ENCODE assay signal across 8 cellular contexts in the genomic region with DNA sequence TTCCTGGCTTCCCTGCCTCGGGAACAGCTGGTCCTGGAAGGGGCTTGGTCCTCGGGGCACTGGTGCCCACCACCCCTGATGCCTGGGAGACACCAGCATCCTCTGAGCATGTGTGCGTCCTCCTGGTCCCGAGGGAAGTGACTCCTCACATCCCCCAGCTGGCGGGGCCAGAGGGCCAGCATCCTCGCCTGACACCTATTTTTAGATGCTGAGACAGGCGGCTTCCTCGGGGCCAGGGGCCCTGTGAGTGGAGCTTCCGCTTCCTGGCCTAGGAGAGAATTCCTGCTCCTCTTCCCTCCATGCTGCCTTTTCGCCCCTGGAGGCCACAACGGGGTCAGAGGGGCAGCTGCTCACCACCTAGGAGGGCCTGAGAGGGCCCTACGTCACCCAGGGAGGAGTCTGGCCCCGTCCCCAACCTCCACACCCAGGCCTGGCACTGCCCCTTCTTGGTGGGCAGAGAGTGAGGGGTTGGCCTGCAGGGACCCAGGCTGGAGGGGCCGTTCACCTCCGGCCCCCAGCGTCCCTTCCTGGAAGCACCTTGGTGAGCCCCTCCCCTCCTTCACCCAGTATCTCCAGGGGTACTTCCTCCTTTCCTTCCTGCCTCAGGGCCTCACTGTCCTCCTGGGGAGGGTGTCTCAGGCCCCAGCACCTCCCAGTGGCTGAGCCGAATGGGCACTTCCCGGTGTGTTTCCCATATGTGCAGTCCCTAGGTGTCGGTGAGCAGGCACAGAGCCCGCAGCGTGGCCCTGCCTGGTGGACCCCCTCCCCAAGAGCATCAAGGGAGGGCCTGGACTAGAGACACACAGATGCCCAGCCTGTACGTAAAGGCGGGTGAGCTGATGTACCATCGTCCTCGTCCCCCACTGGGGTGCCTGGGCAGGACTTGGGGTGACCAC. TPM values are rescaled to one million over a fixed set of nuclear protein-coding genes. Genes with fewer than 3 reads are reported as not detected.
DNase-seq lines count a peak whose midpoint lies in the region; ATAC-seq and TF ChIP-seq lines count a peak whose summit lies in the region.

No MANE protein-coding gene starts in this region.

- H3K27me3 ChIP-seq in foreskin keratinocyte (no peaks in the 10 kb centered on the region), rectal smooth muscle tissue (ENCODE audit: control insufficient read depth, insufficient read depth, low read length) (no peaks in the 10 kb centered on the region)

- POLR2A ChIA-PET in GM10248 (lab: Yijun Ruan, JAX) = interaction anchor here (1.2 kb wide), 1 partner anchor 21 kb away, joined by 3 read pairs; no protein-coding TSS in a partner anchor

- no peak overlapping the region for H3K4me3 ChIP-seq in rectal smooth muscle tissue (ENCODE audit: low read length)

- CTCF ChIA-PET in GM10248 (lab: Yijun Ruan, JAX) = interaction anchor here (0.8 to 1.5 kb wide), 5 partner anchors 16 to 232 kb away, joined by 3 read pairs; no protein-coding TSS in a partner anchor

- H3K9ac ChIP-seq in rectal smooth muscle tissue (ENCODE audit: low read length) = no peak overlapping the region

- peaks cover 5% of the 10 kb centered on the region for H3K4me1 ChIP-seq in foreskin keratinocyte
- H3K4me1 ChIP-seq in rectal smooth muscle tissue (ENCODE audit: control insufficient read depth, insufficient read depth, low read length) = peaks cover 70% of the 10 kb centered on the region

- TF ChIP-seq CTCF in foreskin keratinocyte (conservative IDR thresholded peaks at IDR 0.05) (no peak), GM10248 (IDR thresholded peaks at IDR 0.05; ENCODE audit: control extremely low read depth, extremely low read depth, low read depth, missing control alignments) (no peak)

- H3K27ac ChIP-seq in foreskin keratinocyte (no peak overlapping the region), rectal smooth muscle tissue (ENCODE audit: low read depth, low read length) (peak overlapping the region; percentile 77)

- H3K36me3 ChIP-seq in rectal smooth muscle tissue (ENCODE audit: control insufficient read depth, insufficient read depth, low read length) = no peaks in the 10 kb centered on the region

- DNase-seq in G401 (ENCODE audit: low spot score) (peak; percentile 29), SKM-1 (lab: John Stamatoyannopoulos, UW; ENCODE audit: unreplicated experiment) (peak; percentile 23), foreskin keratinocyte (no peak), GM10248 (ENCODE audit: extremely low spot score) (no peak), NCI-H2196 treated with DMSO at 0.1 percent for 48 hours (lab: John Stamatoyannopoulos, UW; ENCODE audit: unreplicated experiment) (no peak)

- in situ Hi-C loops in G401 (cut with HindIII; ENCODE audit: low sequenced_read_pairs) = no loop called here

- ATAC-seq in foreskin keratinocyte (peak; percentile 3), HG03045 (IDR thresholded peaks at IDR 0.05; ENCODE audit: unreplicated experiment) (no peak), GM18870 (IDR thresholded peaks at IDR 0.05; ENCODE audit: unreplicated experiment) (no peak)

RNA-seq across cellular contexts. Expression of gene CD81, which starts 6.1 kb away (rescaled TPM):
- total RNA-seq in G401 (2014; rRNA removed; shearing (Covaris generic)) = 61.8 and 105 TPM in 2 replicates
- 240 and 248 TPM in 2 replicates for total RNA-seq in foreskin keratinocyte
- 454 and 491 TPM in 2 replicates for polyA plus RNA-seq in foreskin keratinocyte

RNA-seq across cellular contexts. Expression of gene TSSC4, which starts 17.4 kb away (rescaled TPM):
- total RNA-seq in G401 (2014; rRNA removed; shearing (Covaris generic)) = 44.6 and 46.1 TPM in 2 replicates
- 66.7 and 70.1 TPM in 2 replicates for total RNA-seq in foreskin keratinocyte
- 58.5 and 64.5 TPM in 2 replicates for polyA plus RNA-seq in foreskin keratinocyte

Comparison
In these comparisons a context has a peak if more than half of its experiments do, and no peak if none do; other contexts are left out.
1. DNase-seq: peak in G401 (single experiment) and SKM-1 (single experiment); none in foreskin keratinocyte (0 of 2), GM10248 (single experiment) and NCI-H2196 treated with DMSO at 0.1 percent for 48 hours (single experiment).